In genomic region chr6:143227675-143228074, GRCh38 we compare ENCODE assay signal across 1 cellular context.
TF ChIP-seq lines count a peak whose summit lies in the region.

No MANE protein-coding gene starts in this region.

TF ChIP-seq in GM23338, 12 proteins besides CTCF, POLR2A, EP300 and RAD21:
- TF ChIP-seq EZH2 (IDR thresholded peaks at IDR 0.05; ENCODE audit: low read depth, unreplicated experiment) (no peak), ZNF114 (CRISPR knock-in tag; IDR thresholded peaks at IDR 0.05) (no peak), STAT1 (IDR thresholded peaks at IDR 0.05; ENCODE audit: unreplicated experiment) (no peak), JUNB (IDR thresholded peaks at IDR 0.05; ENCODE audit: unreplicated experiment) (no peak), POLR2AphosphoS5 (IDR thresholded peaks at IDR 0.05; ENCODE audit: low read depth) (no peak), NANOG (IDR thresholded peaks at IDR 0.05; ENCODE audit: borderline replicate concordance) (no peak), CREB1 (CRISPR knock-in tag; IDR thresholded peaks at IDR 0.05; ENCODE audit: low read depth) (no peak), ZNF462 (CRISPR knock-in tag; IDR thresholded peaks at IDR 0.05) (no peak), ZNF331 (CRISPR knock-in tag; IDR thresholded peaks at IDR 0.05; ENCODE audit: low read depth) (no peak), EZH2phosphoT487 (IDR thresholded peaks at IDR 0.05; ENCODE audit: unreplicated experiment) (no peak)
- TF ChIP-seq, protein P1, sequence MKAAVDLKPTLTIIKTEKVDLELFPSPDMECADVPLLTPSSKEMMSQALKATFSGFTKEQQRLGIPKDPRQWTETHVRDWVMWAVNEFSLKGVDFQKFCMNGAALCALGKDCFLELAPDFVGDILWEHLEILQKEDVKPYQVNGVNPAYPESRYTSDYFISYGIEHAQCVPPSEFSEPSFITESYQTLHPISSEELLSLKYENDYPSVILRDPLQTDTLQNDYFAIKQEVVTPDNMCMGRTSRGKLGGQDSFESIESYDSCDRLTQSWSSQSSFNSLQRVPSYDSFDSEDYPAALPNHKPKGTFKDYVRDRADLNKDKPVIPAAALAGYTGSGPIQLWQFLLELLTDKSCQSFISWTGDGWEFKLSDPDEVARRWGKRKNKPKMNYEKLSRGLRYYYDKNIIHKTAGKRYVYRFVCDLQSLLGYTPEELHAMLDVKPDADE (IDR thresholded peaks at IDR 0.05) = no peak
- TF ChIP-seq, protein P2, sequence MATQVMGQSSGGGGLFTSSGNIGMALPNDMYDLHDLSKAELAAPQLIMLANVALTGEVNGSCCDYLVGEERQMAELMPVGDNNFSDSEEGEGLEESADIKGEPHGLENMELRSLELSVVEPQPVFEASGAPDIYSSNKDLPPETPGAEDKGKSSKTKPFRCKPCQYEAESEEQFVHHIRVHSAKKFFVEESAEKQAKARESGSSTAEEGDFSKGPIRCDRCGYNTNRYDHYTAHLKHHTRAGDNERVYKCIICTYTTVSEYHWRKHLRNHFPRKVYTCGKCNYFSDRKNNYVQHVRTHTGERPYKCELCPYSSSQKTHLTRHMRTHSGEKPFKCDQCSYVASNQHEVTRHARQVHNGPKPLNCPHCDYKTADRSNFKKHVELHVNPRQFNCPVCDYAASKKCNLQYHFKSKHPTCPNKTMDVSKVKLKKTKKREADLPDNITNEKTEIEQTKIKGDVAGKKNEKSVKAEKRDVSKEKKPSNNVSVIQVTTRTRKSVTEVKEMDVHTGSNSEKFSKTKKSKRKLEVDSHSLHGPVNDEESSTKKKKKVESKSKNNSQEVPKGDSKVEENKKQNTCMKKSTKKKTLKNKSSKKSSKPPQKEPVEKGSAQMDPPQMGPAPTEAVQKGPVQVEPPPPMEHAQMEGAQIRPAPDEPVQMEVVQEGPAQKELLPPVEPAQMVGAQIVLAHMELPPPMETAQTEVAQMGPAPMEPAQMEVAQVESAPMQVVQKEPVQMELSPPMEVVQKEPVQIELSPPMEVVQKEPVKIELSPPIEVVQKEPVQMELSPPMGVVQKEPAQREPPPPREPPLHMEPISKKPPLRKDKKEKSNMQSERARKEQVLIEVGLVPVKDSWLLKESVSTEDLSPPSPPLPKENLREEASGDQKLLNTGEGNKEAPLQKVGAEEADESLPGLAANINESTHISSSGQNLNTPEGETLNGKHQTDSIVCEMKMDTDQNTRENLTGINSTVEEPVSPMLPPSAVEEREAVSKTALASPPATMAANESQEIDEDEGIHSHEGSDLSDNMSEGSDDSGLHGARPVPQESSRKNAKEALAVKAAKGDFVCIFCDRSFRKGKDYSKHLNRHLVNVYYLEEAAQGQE (IDR thresholded peaks at IDR 0.05; ENCODE audit: unreplicated experiment) = no peak
